In the genomic region with DNA sequence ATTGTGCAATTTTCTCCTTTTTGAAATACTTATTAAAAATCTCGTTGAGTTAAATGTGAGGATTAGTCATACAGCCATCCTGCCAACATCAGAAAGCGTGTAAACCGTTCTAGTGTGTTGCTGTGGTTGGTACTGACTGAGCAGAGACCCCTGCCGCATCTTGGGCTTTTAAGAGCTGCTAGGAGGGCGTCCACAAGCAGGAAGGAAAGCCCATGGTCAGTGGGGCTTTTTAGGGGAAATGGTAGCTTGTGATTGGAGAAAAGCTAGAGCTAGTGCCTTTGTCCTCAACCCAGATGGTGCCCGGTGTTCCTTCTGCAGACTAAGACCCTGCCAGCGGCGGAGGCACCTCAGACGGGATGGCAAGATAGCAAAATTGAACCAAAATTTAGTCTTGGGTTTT, we compare ENCODE assay signal across 8 cellular contexts. TPM values are rescaled to one million over a fixed set of nuclear protein-coding genes. Genes with fewer than 3 reads are reported as not detected.
DNase-seq lines count a peak whose midpoint lies in the region; ATAC-seq, FAIRE-seq and TF ChIP-seq lines count a peak whose summit lies in the region.

No MANE protein-coding gene starts in this region.

- peak overlapping the region; percentile 85 for H3K4me2 ChIP-seq in OCI-LY1 (ENCODE audit: low read length)

- no peak for ATAC-seq in stimulated activated naive CD8-positive, alpha-beta T cell treated with anti-CD3 and anti-CD28 coated beads, Interleukin-15, Interleukin-2, amounts not matched to agents 100 U/mL and 50 U/mL, for 24 hours
- ATAC-seq in GM18873 (IDR thresholded peaks at IDR 0.05; ENCODE audit: low FRiP score, unreplicated experiment), result no peak

- H3K9me3 ChIP-seq in OCI-LY1 (ENCODE audit: low read length), result no peaks in the 10 kb centered on the region

- H4K20me1 ChIP-seq in OCI-LY1 (ENCODE audit: insufficient read depth, low read length), result no peaks in the 10 kb centered on the region

- H3K4me3 ChIP-seq in GM12865 (ENCODE audit: low read depth, low read length) (peak overlapping the region; percentile 98), OCI-LY1 (ENCODE audit: low read depth, low read length, poor library complexity, severe bottlenecking) (peak overlapping the region; percentile 97), astrocyte of the cerebellum (ENCODE audit: low read depth, low read length) (peak overlapping the region; percentile 95)

- peaks cover 49% of the 10 kb centered on the region for H3K79me2 ChIP-seq in OCI-LY1 (ENCODE audit: insufficient read depth, low read length)

- H3K36me3 ChIP-seq in OCI-LY1 (ENCODE audit: insufficient read depth, low read length), result peaks cover 15% of the 10 kb centered on the region

- FAIRE-seq in frontal cortex (lab: Jason Lieb, UNC), result no peak

- no peak overlapping the region for H2AFZ ChIP-seq in OCI-LY1 (ENCODE audit: low read length)

- no peaks in the 10 kb centered on the region for H3K9me2 ChIP-seq in OCI-LY1 (ENCODE audit: low read depth, low read length)

- peaks cover 45% of the 10 kb centered on the region for H3K4me1 ChIP-seq in OCI-LY1 (ENCODE audit: insufficient read depth, low read length, severe bottlenecking)

- DNase-seq in GM12865 (ENCODE audit: low read depth) (peak; percentile 26), astrocyte of the cerebellum (ENCODE audit: low read depth) (no peak), kidney tubule cell (ENCODE audit: low spot score) (peak; percentile 30), middle frontal gyrus (ENCODE audit: extremely low spot score, low spot score) (no peak), frontal cortex (ENCODE audit: low spot score in 2 of 2) (no peak)
- peak; percentile 24 for DNase-seq in stimulated activated naive CD8-positive, alpha-beta T cell treated with anti-CD3 and anti-CD28 coated beads, Interleukin-15, Interleukin-2, amounts not matched to agents 100 U/mL and 50 U/mL, for 24 hours

- no peak for TF ChIP-seq CTCF in GM12865 (IDR thresholded peaks at IDR 0.05; ENCODE audit: insufficient read depth, low read depth, low read length, missing control alignments)
- TF ChIP-seq CTCF in OCI-LY1 (IDR thresholded peaks at IDR 0.05; ENCODE audit: low read length), result no peak
- no peak for TF ChIP-seq CTCF in astrocyte of the cerebellum (IDR thresholded peaks at IDR 0.05; ENCODE audit: low read depth, low read length, missing control alignments)

- H3K27me3 ChIP-seq in OCI-LY1 (ENCODE audit: insufficient read depth, low read length), result no peaks in the 10 kb centered on the region

- peak overlapping the region; percentile 95 for H3K9ac ChIP-seq in OCI-LY1 (ENCODE audit: low read length)

- H3F3A ChIP-seq in OCI-LY1 (ENCODE audit: insufficient read depth, low read length), result no peaks in the 10 kb centered on the region

- in situ Hi-C loops in astrocyte of the cerebellum (cut with HindIII; ENCODE audit: low sequenced_read_pairs), result no loop called here

- no peak overlapping the region for H3K27ac ChIP-seq in OCI-LY1 (ENCODE audit: low read depth, low read length, poor library complexity, severe bottlenecking)

RNA-seq across cellular contexts. Expression of gene SDHA, which starts 1.4 kb away (rescaled TPM):
- 68.1 TPM for total RNA-seq in frontal cortex

RNA-seq across cellular contexts. Expression of gene CCDC127, which starts 1.5 kb away (rescaled TPM):
- total RNA-seq in frontal cortex, result 7.3 TPM

RNA-seq across cellular contexts. Expression of gene LRRC14B, which starts 28.2 kb away (rescaled TPM):
- 1.2 TPM for total RNA-seq in frontal cortex

RNA-seq across cellular contexts. Expression of gene PDCD6, which starts 52.0 kb away (rescaled TPM):
- 49.7 TPM for total RNA-seq in frontal cortex

Comparison
In these comparisons a context has a peak if more than half of its experiments do, and no peak if none do; other contexts are left out.
1. DNase-seq: peak in GM12865 (single experiment), kidney tubule cell (single experiment) and stimulated activated naive CD8-positive, alpha-beta T cell treated with anti-CD3 and anti-CD28 coated beads, Interleukin-15, Interleukin-2, amounts not matched to agents 100 U/mL and 50 U/mL, for 24 hours (single experiment); none in astrocyte of the cerebellum (single experiment), middle frontal gyrus (single experiment) and frontal cortex (0 of 2).
2. Peak in every context shown above with its lines, with median percentiles within 50 percentile points of each other: H3K4me3 ChIP-seq.